19 cellular contexts compared by ENCODE assay signal in genomic region chr10:4271193-4271592, GRCh38.
A peak's percentile ranks its signal among the peaks of the same experiment; 100 is the strongest.
DNase-seq lines count a peak whose midpoint lies in the region; TF ChIP-seq lines count a peak whose summit lies in the region.
"Had no signal": no experiment of that assay in that cellular context is flagged by ENCODE, and none has a peak within 500 bp of the region (broad histone marks: within the 10 kb centered on the region; RNA-seq: fewer than 3 reads in every experiment).

No MANE protein-coding gene starts in this region.

- no peaks in the 10 kb centered on the region for H4K20me1 ChIP-seq in smooth muscle cell (ENCODE audit: low read depth)

- H3K23ac ChIP-seq in mesenchymal stem cell (ENCODE audit: low read length in 2 of 2): no peak overlapping the region

- peak overlapping the region; percentile 39 for H4K91ac ChIP-seq in mesenchymal stem cell (ENCODE audit: low read length)

- peak overlapping the region; percentile 34 to 43 for H3K18ac ChIP-seq in mesenchymal stem cell (ENCODE audit: low read depth in 1 of 2, low read length in 2 of 2)

- H3K9ac ChIP-seq in mesenchymal stem cell (ENCODE audit: low read length): no peak overlapping the region
- no peak overlapping the region for H3K9ac ChIP-seq in smooth muscle cell (ENCODE audit: low read depth)

- no peak overlapping the region for H3K4me3 Mint-ChIP-seq in HFFc6
- peak overlapping the region; percentile 5 for H3K4me3 Mint-ChIP-seq in chondrocyte (ENCODE audit: unreplicated experiment)
- H3K4me3 Mint-ChIP-seq in activated CD4-positive, alpha-beta T cell treated with anti-CD3 and anti-CD28 coated beads, Interleukin-2, amount 10 ng/mL, durations not matched to agents 7 days and 5 days: no peak overlapping the region
- no peak overlapping the region for H3K4me3 Mint-ChIP-seq in CD14-positive monocyte

- H2BK120ac ChIP-seq in mesenchymal stem cell (ENCODE audit: low read depth, low read length): peak overlapping the region; percentile 34

- CTCF ChIA-PET in activated CD4-positive, alpha-beta T cell treated with anti-CD3 and anti-CD28 coated beads, Interleukin-2, amount 10 ng/mL, durations not matched to agents 7 days and 5 days (lab: Charles Lee): interaction anchor here (1.1 kb wide), 1 partner anchor 15 kb away, joined by 3 read pairs; no protein-coding TSS in a partner anchor

- TF ChIP-seq CTCF in HFFc6 (IDR thresholded peaks at IDR 0.05) (no peak), chondrocyte (IDR thresholded peaks at IDR 0.05) (no peak), smooth muscle cell (IDR thresholded peaks at IDR 0.05; ENCODE audit: borderline replicate concordance, insufficient read depth, poor library complexity, severe bottlenecking) (no peak), CD14-positive monocyte (IDR thresholded peaks at IDR 0.05) (no peak)

- POLR2A ChIA-PET in activated CD4-positive, alpha-beta T cell treated with anti-CD3 and anti-CD28 coated beads, Interleukin-2, amount 10 ng/mL, durations not matched to agents 7 days and 5 days (lab: Charles Lee): no interaction called here

- H3K36me3 ChIP-seq in mesenchymal stem cell (ENCODE audit: control insufficient read depth in 1 of 2, insufficient read depth in 2 of 2, low read depth in 1 of 2, low read length in 2 of 2) (no peaks in the 10 kb centered on the region), smooth muscle cell (ENCODE audit: low read depth) (no peaks in the 10 kb centered on the region)

- no peaks in the 10 kb centered on the region for H3F3A ChIP-seq in smooth muscle cell (ENCODE audit: low read depth)

- H3K27ac Mint-ChIP-seq in HFFc6: peak overlapping the region; percentile 4; the same call in 1 of the 2 replicates
- H3K27ac Mint-ChIP-seq in chondrocyte (ENCODE audit: unreplicated experiment): peak overlapping the region; percentile 76
- H3K27ac Mint-ChIP-seq in activated CD4-positive, alpha-beta T cell treated with anti-CD3 and anti-CD28 coated beads, Interleukin-2, amount 10 ng/mL, durations not matched to agents 7 days and 5 days: no peak overlapping the region
- H3K27ac Mint-ChIP-seq in CD14-positive monocyte: no peak overlapping the region
- H3K27ac Mint-ChIP-seq: CD4-positive, CD25-positive, alpha-beta regulatory T cell had no signal

- no peaks in the 10 kb centered on the region for H3K9me3 ChIP-seq in mesenchymal stem cell (ENCODE audit: control insufficient read depth, low read length)
- no peaks in the 10 kb centered on the region for H3K9me3 ChIP-seq in smooth muscle cell (replicated peaks; ENCODE audit: low read depth)

- H3K79me1 ChIP-seq in mesenchymal stem cell (replicated peaks; ENCODE audit: low read length, poor library complexity, severe bottlenecking): no peaks in the 10 kb centered on the region

- peak overlapping the region; percentile 60 to 66 for H2BK12ac ChIP-seq in mesenchymal stem cell (ENCODE audit: low read length in 2 of 2)

- H3K4me2 ChIP-seq in mesenchymal stem cell (ENCODE audit: low read length, poor library complexity, severe bottlenecking) (no peak overlapping the region), smooth muscle cell (no peak overlapping the region)

- no peak overlapping the region for H2BK15ac ChIP-seq in mesenchymal stem cell (ENCODE audit: low read depth, poor library complexity, severe bottlenecking)

- H2AK5ac ChIP-seq in mesenchymal stem cell (ENCODE audit: low read length, severe bottlenecking): no peak overlapping the region

- H3K4me3 ChIP-seq in mesenchymal stem cell (ENCODE audit: insufficient read depth in 1 of 2, low read depth in 1 of 2, low read length in 2 of 2) (no peak overlapping the region), smooth muscle cell (no peak overlapping the region)

- no peak overlapping the region for H3K27ac ChIP-seq in mesenchymal stem cell (ENCODE audit: low read length, poor library complexity, severe bottlenecking)
- no peak overlapping the region for H3K27ac ChIP-seq in smooth muscle cell (ENCODE audit: low read depth)
- no peak overlapping the region for H3K27ac ChIP-seq in caudate nucleus (ENCODE audit: low read depth, low read length)
- H3K27ac ChIP-seq: HL-60, RWPE1 had no signal

- H3K36me3 Mint-ChIP-seq in HFFc6 (ENCODE audit: low read depth): no peaks in the 10 kb centered on the region
- H3K36me3 Mint-ChIP-seq in chondrocyte (ENCODE audit: low read depth): no peaks in the 10 kb centered on the region
- no peaks in the 10 kb centered on the region for H3K36me3 Mint-ChIP-seq in activated CD4-positive, alpha-beta T cell treated with anti-CD3 and anti-CD28 coated beads, Interleukin-2, amount 10 ng/mL, durations not matched to agents 7 days and 5 days (ENCODE audit: low read depth)
- H3K36me3 Mint-ChIP-seq in CD14-positive monocyte: no peaks in the 10 kb centered on the region
- H3K36me3 Mint-ChIP-seq: CD4-positive, CD25-positive, alpha-beta regulatory T cell had no signal

- DNase-seq in HFFc6: no peak
- DNase-seq in chondrocyte (ENCODE audit: low spot score): no peak
- DNase-seq in mesenchymal stem cell: no peak
- no peak for DNase-seq in smooth muscle cell (lab: John Stamatoyannopoulos, UW; ENCODE audit: unreplicated experiment)
- no peak for DNase-seq in inferior parietal cortex (ENCODE audit: extremely low spot score)
- DNase-seq in caudate nucleus (lab: John Stamatoyannopoulos, UW): no peak
- no peak for DNase-seq in activated CD4-positive, alpha-beta T cell treated with anti-CD3 and anti-CD28 coated beads, Interleukin-2, amount 10 ng/mL, durations not matched to agents 7 days and 5 days
- no peak for DNase-seq in CD14-positive monocyte (ENCODE audit: low spot score)
- DNase-seq: CD4-positive, CD25-positive, alpha-beta regulatory T cell; NCI-H1048; NCI-H1417; NCI-H1694; NCI-H2029 treated with DMSO at 0.1 percent for 48 hours; NCI-H2227 treated with DMSO at 0.1 percent for 48 hours; NCI-H510A; NCI-H69; SHP77 had no signal

- H3K27me3 ChIP-seq in mesenchymal stem cell (ENCODE audit: control insufficient read depth in 1 of 2, insufficient read depth in 1 of 2, low read length in 2 of 2) (no peaks in the 10 kb centered on the region), smooth muscle cell (ENCODE audit: low read depth) (no peaks in the 10 kb centered on the region)

- H3K4me1 Mint-ChIP-seq in HFFc6 (ENCODE audit: low read depth) (peaks cover 40% of the 10 kb centered on the region), chondrocyte (ENCODE audit: low read depth) (peaks cover 41% of the 10 kb centered on the region), CD14-positive monocyte (peaks cover 19% of the 10 kb centered on the region)
- H3K4me1 Mint-ChIP-seq in activated CD4-positive, alpha-beta T cell treated with anti-CD3 and anti-CD28 coated beads, Interleukin-2, amount 10 ng/mL, durations not matched to agents 7 days and 5 days: peaks cover 3% of the 10 kb centered on the region

- H3K27me3 Mint-ChIP-seq in HFFc6 (ENCODE audit: insufficient read depth) (no peaks in the 10 kb centered on the region), chondrocyte (ENCODE audit: low read depth) (no peaks in the 10 kb centered on the region), CD14-positive monocyte (ENCODE audit: low read depth in 3 of 3) (peaks cover 0 to 2% (median 0%) of the 10 kb centered on the region in 3 donors)
- H3K27me3 Mint-ChIP-seq in activated CD4-positive, alpha-beta T cell treated with anti-CD3 and anti-CD28 coated beads, Interleukin-2, amount 10 ng/mL, durations not matched to agents 7 days and 5 days: peaks cover 26% of the 10 kb centered on the region

- H2AFZ ChIP-seq in mesenchymal stem cell (ENCODE audit: low read depth, low read length) (no peak overlapping the region), smooth muscle cell (ENCODE audit: low read depth) (peak overlapping the region; percentile 40)

- H3K9me3 Mint-ChIP-seq in HFFc6 (no peaks in the 10 kb centered on the region), chondrocyte (ENCODE audit: low read depth) (peaks cover 5% of the 10 kb centered on the region), CD14-positive monocyte (peaks cover 0 to 5% (median 0%) of the 10 kb centered on the region in 7 donors)
- H3K9me3 Mint-ChIP-seq in activated CD4-positive, alpha-beta T cell treated with anti-CD3 and anti-CD28 coated beads, Interleukin-2, amount 10 ng/mL, durations not matched to agents 7 days and 5 days: no peaks in the 10 kb centered on the region

- peaks cover 1% of the 10 kb centered on the region for H3K4me1 ChIP-seq in mesenchymal stem cell (ENCODE audit: control insufficient read depth, insufficient read depth, low read depth, low read length)
- H3K4me1 ChIP-seq in smooth muscle cell (ENCODE audit: low read depth): no peaks in the 10 kb centered on the region

- H3K14ac ChIP-seq in mesenchymal stem cell (ENCODE audit: low read length in 2 of 2): peak overlapping the region in 1 of 2 experiments; percentile 15

- no peak overlapping the region for H2BK5ac ChIP-seq in mesenchymal stem cell (ENCODE audit: low read depth, low read length, poor library complexity, severe bottlenecking)

- H3K79me2 ChIP-seq in smooth muscle cell (ENCODE audit: low read depth): no peaks in the 10 kb centered on the region

- peak overlapping the region in 1 of 2 experiments; percentile 67 for H3K4ac ChIP-seq in mesenchymal stem cell (ENCODE audit: low read depth in 1 of 2, low read length in 2 of 2)

- H4K8ac ChIP-seq in mesenchymal stem cell (ENCODE audit: low read length): peak overlapping the region; percentile 49

- WGBS in mesenchymal stem cell: 92% methylated on average over 7 of the region's 7 CpGs
- 80% methylated on average over 7 of the region's 7 CpGs for WGBS in smooth muscle cell (ENCODE audit: low lambda C conversion rate)

- intact Hi-C loops in CD14-positive monocyte (cut with micrococcal nuclease): no loop called here

Comparison
In these comparisons a context has a peak if more than half of its experiments do, and no peak if none do; other contexts are left out.
1. H3K27ac Mint-ChIP-seq: peak in HFFc6 (single experiment) and chondrocyte (single experiment); none in activated CD4-positive, alpha-beta T cell treated with anti-CD3 and anti-CD28 coated beads, Interleukin-2, amount 10 ng/mL, durations not matched to agents 7 days and 5 days (single experiment) and CD14-positive monocyte (0 of 7).